ENCODE assay signal across 27 cellular contexts in the genomic region with DNA sequence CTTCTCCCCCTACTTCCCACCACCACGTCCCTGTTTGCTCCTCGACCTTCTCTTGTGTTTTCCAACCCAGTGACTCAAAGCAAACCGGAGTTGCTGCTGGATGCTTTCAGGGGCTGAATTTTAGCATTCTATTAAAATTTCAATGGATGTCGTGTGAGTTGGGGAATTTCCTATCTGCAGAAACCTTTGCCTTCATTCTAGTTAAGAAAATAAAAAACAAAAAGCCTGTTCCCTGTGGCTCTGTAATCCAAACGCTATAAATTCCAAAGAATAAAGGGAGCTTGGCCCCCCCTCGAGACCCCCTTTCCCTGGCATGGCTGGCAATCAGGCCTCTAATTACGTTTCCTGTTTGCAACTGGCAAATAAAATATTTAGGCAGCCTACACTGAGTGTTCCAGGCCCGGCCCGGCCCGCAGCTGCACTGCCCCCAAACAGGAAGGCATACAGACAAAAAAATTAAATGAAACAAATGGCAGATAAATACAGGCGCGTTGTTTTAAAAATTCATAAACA.
DNase-seq lines count a peak whose midpoint lies in the region; ATAC-seq, FAIRE-seq and TF ChIP-seq lines count a peak whose summit lies in the region.
"Had no signal": no experiment of that assay in that cellular context is flagged by ENCODE, and none has a peak within 500 bp of the region (broad histone marks: within the 10 kb centered on the region; RNA-seq: fewer than 3 reads in every experiment).

No MANE protein-coding gene starts in this region.

- H3K36me3 ChIP-seq in right lobe of liver (no peaks in the 10 kb centered on the region), HepG2 (replicated peaks in 1 of 2; ENCODE audit: control insufficient read depth in 1 of 2, insufficient read depth in 2 of 2, low read length in 2 of 2) (no peaks in the 10 kb centered on the region), iPS-15b (ENCODE audit: control insufficient read depth, insufficient read depth, low read length) (no peaks in the 10 kb centered on the region)
- H3K36me3 ChIP-seq: esophagus squamous epithelium, gastroesophageal sphincter, spleen, thoracic aorta had no signal

- no peaks in the 10 kb centered on the region for H3K4me1 Mint-ChIP-seq in activated T-helper 17 cell treated with anti-CD3 and anti-CD28 coated beads, Interleukin-2, amount 50 U/mL, for 72 hours
- H3K4me1 Mint-ChIP-seq: naive B cell had no signal

- H3K9me3 Mint-ChIP-seq in activated T-helper 17 cell treated with anti-CD3 and anti-CD28 coated beads, Interleukin-2, amount 50 U/mL, for 72 hours: no peaks in the 10 kb centered on the region
- H3K9me3 Mint-ChIP-seq: activated CD8-positive, alpha-beta T cell treated with anti-CD3 and anti-CD28 coated beads for 36 hours; naive B cell; stimulated activated effector memory CD8-positive, alpha-beta T cell treated with anti-CD3 and anti-CD28 coated beads, Interleukin-12 subunit alpha, Interleukin-12 subunit beta, amount 100 ng/mL, for 72 hours had no signal

- H3K27ac ChIP-seq in right lobe of liver: no peak overlapping the region
- no peak overlapping the region for H3K27ac ChIP-seq in HepG2 (ENCODE audit: extremely low read length, insufficient read depth, low read length)
- H3K27ac ChIP-seq in VCaP: peak overlapping the region; percentile 49
- peak overlapping the region; percentile 13 for H3K27ac ChIP-seq in temporal lobe (ENCODE audit: low read depth, low read length)
- H3K27ac ChIP-seq: C4-2B, coronary artery, esophagus squamous epithelium, gastroesophageal sphincter, KMS-11, spleen, thoracic aorta had no signal

- no peak for TF ChIP-seq RAD21 in HepG2 (CRISPR knock-in tag; IDR thresholded peaks at IDR 0.05)

- H3K27me3 ChIP-seq in right lobe of liver (peaks cover 0 to 7% of the 10 kb centered on the region in 2 donors), HepG2 (ENCODE audit: control insufficient read depth in 1 of 2, insufficient read depth in 2 of 2, low read length in 2 of 2) (peaks cover 13 to 52% of the 10 kb centered on the region in 2 experiments), iPS-15b (ENCODE audit: control insufficient read depth, insufficient read depth, low read length) (no peaks in the 10 kb centered on the region)

- H4K20me1 ChIP-seq in HepG2 (ENCODE audit: insufficient read depth, low read length): peaks cover 4% of the 10 kb centered on the region; the same call in 1 of the 2 replicates

- H3K9me3 ChIP-seq in right lobe of liver (no peaks in the 10 kb centered on the region), HepG2 (ENCODE audit: low read length) (no peaks in the 10 kb centered on the region), iPS-15b (ENCODE audit: control insufficient read depth, insufficient read depth, low read length) (no peaks in the 10 kb centered on the region)
- H3K9me3 ChIP-seq: esophagus squamous epithelium, gastroesophageal sphincter, spleen, thoracic aorta had no signal

- intact Hi-C loops in right lobe of liver (cut with DNase I) (loop anchor here (5.0 kb wide), 2 partner anchors 253 to 258 kb away; partner anchors contain the start of gene OLFM1 (in 1 of the 2)), HepG2 (cut with micrococcal nuclease; ENCODE audit: unreplicated experiment) (no loop called here)

- in situ Hi-C loops in HepG2 (cut with HindIII; ENCODE audit: extremely low pct_ligation_motif_present, low pct_unique_long_range_greater_than_20kb): no loop called here

- TF ChIP-seq POLR2A in right lobe of liver (IDR thresholded peaks at IDR 0.05): no peak
- TF ChIP-seq POLR2A in HepG2 (IDR thresholded peaks at IDR 0.05; ENCODE audit: insufficient read depth in 1 of 2, low read depth in 2 of 2, low read length in 2 of 2): no peak

- no peak for FAIRE-seq in HepG2 (lab: Jason Lieb, UNC)

- H3K27me3 Mint-ChIP-seq in activated T-helper 17 cell treated with anti-CD3 and anti-CD28 coated beads, Interleukin-2, amount 50 U/mL, for 72 hours: peaks cover 6% of the 10 kb centered on the region
- H3K27me3 Mint-ChIP-seq: activated CD8-positive, alpha-beta T cell treated with anti-CD3 and anti-CD28 coated beads for 36 hours had no signal

- H2AFZ ChIP-seq in HepG2 (ENCODE audit: low read length): no peak overlapping the region

- no peak for TF ChIP-seq EP300 in HepG2 (IDR thresholded peaks at IDR 0.05; ENCODE audit: low read depth in 2 of 2, low read length in 2 of 2)
- TF ChIP-seq EP300 in HepG2 (CRISPR knock-in tag; IDR thresholded peaks at IDR 0.05; ENCODE audit: borderline replicate concordance): no peak

- H3K79me2 ChIP-seq in HepG2 (ENCODE audit: insufficient read depth, low read length): no peaks in the 10 kb centered on the region

- no peaks in the 10 kb centered on the region for H3K36me3 Mint-ChIP-seq in activated T-helper 17 cell treated with anti-CD3 and anti-CD28 coated beads, Interleukin-2, amount 50 U/mL, for 72 hours (ENCODE audit: low read depth)
- H3K36me3 Mint-ChIP-seq: naive B cell; stimulated activated effector memory CD8-positive, alpha-beta T cell treated with anti-CD3 and anti-CD28 coated beads, Interleukin-12 subunit alpha, Interleukin-12 subunit beta, amount 100 ng/mL, for 72 hours had no signal

- POLR2A ChIA-PET in HepG2 (lab: Yijun Ruan, JAX): no interaction called here

- TF ChIP-seq CTCF in right lobe of liver (IDR thresholded peaks at IDR 0.05) (no peak), HepG2 (CRISPR knock-in tag; IDR thresholded peaks at IDR 0.05) (no peak), VCaP (conservative IDR thresholded peaks at IDR 0.05) (no peak)

- H3K4me2 ChIP-seq in HepG2 (ENCODE audit: low read depth, low read length): no peak overlapping the region
- H3K4me2 ChIP-seq: KMS-11 had no signal

- CTCF ChIA-PET in HepG2 (lab: Yijun Ruan, JAX; ENCODE audit: low intra/inter-chr PET ratio, low total read pairs): no interaction called here

- H3K27ac Mint-ChIP-seq in activated T-helper 17 cell treated with anti-CD3 and anti-CD28 coated beads, Interleukin-2, amount 50 U/mL, for 72 hours: no peak overlapping the region
- H3K27ac Mint-ChIP-seq: activated CD8-positive, alpha-beta T cell treated with anti-CD3 and anti-CD28 coated beads for 36 hours; stimulated activated effector memory CD8-positive, alpha-beta T cell treated with anti-CD3 and anti-CD28 coated beads, Interleukin-12 subunit alpha, Interleukin-12 subunit beta, amount 100 ng/mL, for 72 hours had no signal

- ATAC-seq in right lobe of liver (no peak), HepG2 (no peak), HG03354 (IDR thresholded peaks at IDR 0.05; ENCODE audit: poor library complexity, severe bottlenecking, unreplicated experiment) (no peak)
- ATAC-seq in activated T-helper 17 cell treated with anti-CD3 and anti-CD28 coated beads, Interleukin-2, amount 50 U/mL, for 72 hours (replicated peaks): no peak
- ATAC-seq: activated CD8-positive, alpha-beta T cell treated with anti-CD3 and anti-CD28 coated beads for 36 hours; gastroesophageal sphincter; Panc1; stimulated activated effector memory CD8-positive, alpha-beta T cell treated with anti-CD3 and anti-CD28 coated beads, Interleukin-12 subunit alpha, Interleukin-12 subunit beta, amount 100 ng/mL, for 72 hours had no signal

- 16% methylated on average over 12 of the region's 12 CpGs for WGBS in right lobe of liver (ENCODE audit: insufficient coverage, low coverage, low lambda C conversion rate, missing lambda C conversion rate)
- 12% methylated on average over 12 of the region's 12 CpGs for WGBS in HepG2 (ENCODE audit: low lambda C conversion rate)

- BruUV-seq in HepG2 (replicated peaks; lab: Mats Ljungman, UMichigan): no TSS peak

- H3K4me1 ChIP-seq in right lobe of liver: no peaks in the 10 kb centered on the region
- no peaks in the 10 kb centered on the region for H3K4me1 ChIP-seq in HepG2 (ENCODE audit: insufficient read depth, low read length)
- peaks cover 18% of the 10 kb centered on the region for H3K4me1 ChIP-seq in iPS-15b (ENCODE audit: control insufficient read depth, insufficient read depth, low read length)

- H3K9ac ChIP-seq in HepG2 (ENCODE audit: insufficient read depth, low read depth, low read length): no peak overlapping the region
- H3K9ac ChIP-seq in iPS-15b (ENCODE audit: low read depth, low read length): peak overlapping the region; percentile 68
- H3K9ac ChIP-seq: KMS-11 had no signal

- DNase-seq in right lobe of liver (peak in 2 of 3 donors; percentile 6 to 36), HepG2 (ENCODE audit: low spot score) (no peak), COR-L47 (lab: John Stamatoyannopoulos, UW) (no peak)
- DNase-seq: ACHN; activated CD8-positive, alpha-beta T cell treated with anti-CD3 and anti-CD28 coated beads for 36 hours; activated gamma-delta T cell; Calu3; esophagus squamous epithelium; naive B cell; NCI-H146; NCI-H524; NK-92 treated with Interleukin-12 subunit alpha and Interleukin-12 subunit beta, amount 100 ng/mL, for 24 hours; SHP77 treated with DMSO at 0.1 percent for 48 hours; stimulated activated CD4-positive, alpha-beta T cell treated with anti-CD3 and anti-CD28 coated beads, Interleukin-2, amount 100 ng/mL, for 48 hours had no signal

- H3K4me3 ChIP-seq in right lobe of liver (no peak overlapping the region), HepG2 (replicated peaks in 1 of 3; ENCODE audit: insufficient read depth in 1 of 3, low read depth in 2 of 3, low read length in 3 of 3) (no peak overlapping the region), iPS-15b (ENCODE audit: low read depth, low read length) (no peak overlapping the region)
- H3K4me3 ChIP-seq: coronary artery, esophagus squamous epithelium, gastroesophageal sphincter, spleen, thoracic aorta had no signal

- no peak overlapping the region for H3K4me3 Mint-ChIP-seq in activated T-helper 17 cell treated with anti-CD3 and anti-CD28 coated beads, Interleukin-2, amount 50 U/mL, for 72 hours
- H3K4me3 Mint-ChIP-seq: activated CD8-positive, alpha-beta T cell treated with anti-CD3 and anti-CD28 coated beads for 36 hours; naive B cell; stimulated activated effector memory CD8-positive, alpha-beta T cell treated with anti-CD3 and anti-CD28 coated beads, Interleukin-12 subunit alpha, Interleukin-12 subunit beta, amount 100 ng/mL, for 72 hours had no signal

TF ChIP-seq in HepG2, 621 proteins besides CTCF, POLR2A, EP300 and RAD21:
- TF ChIP-seq CHD4 (IDR thresholded peaks at IDR 0.05; ENCODE audit: borderline replicate concordance, low read length): no peak
- no peak for TF ChIP-seq TSC22D2 (CRISPR knock-in tag; IDR thresholded peaks at IDR 0.05; ENCODE audit: borderline replicate concordance)
- no peak for TF ChIP-seq ZNF883 (CRISPR knock-in tag; IDR thresholded peaks at IDR 0.05; ENCODE audit: not compliant biosample characterization)
- TF ChIP-seq MED8 (CRISPR knock-in tag; IDR thresholded peaks at IDR 0.05; ENCODE audit: insufficient replicate concordance): no peak
TF ChIP-seq in HepG2: peak in this region for 0.

Comparison
In these comparisons a context has a peak if more than half of its experiments do, and no peak if none do; other contexts are left out.
1. DNase-seq: peak in right lobe of liver (2 of 3); none in HepG2 (single experiment) and COR-L47 (single experiment).
2. H3K27ac ChIP-seq: peak in VCaP (single experiment) and temporal lobe (single experiment); none in right lobe of liver (0 of 3) and HepG2 (single experiment).